ENCODE assay signal across 8 cellular contexts in genomic region chr3:9792405-9793160, GRCh38. TPM values are rescaled to one million over a fixed set of nuclear protein-coding genes. Genes with fewer than 3 reads are reported as not detected.
DNase-seq lines count a peak whose midpoint lies in the region; ATAC-seq and TF ChIP-seq lines count a peak whose summit lies in the region.

TSS of gene ARPC4 (plus strand) at chr3:9793082. CDS start at chr3:9793122, 40 bp downstream.
TSS of gene TADA3 (minus strand) at chr3:9792473. CDS start at chr3:9791466, 1,007 bp downstream.

- peak; percentile 54 to 82 for TF ChIP-seq EP300 in tibial nerve (IDR thresholded peaks at IDR 0.05)

- peak within 1 kb of the TSS; percentile 67 for H3K18ac ChIP-seq in trophoblast cell (ENCODE audit: low read length)

- no CpG with 5 or more reads among the region's 65 CpGs for WGBS in trophoblast cell (ENCODE audit: extremely low coverage, insufficient coverage, insufficient read length)
- 0 to 1% methylated on average over 63 to 65 of the region's 65 CpGs for WGBS in tibial nerve, 2 donors

- H3K14ac ChIP-seq in trophoblast cell (ENCODE audit: low read length): peak within 1 kb of the TSS; percentile 93

- H3K9me3 ChIP-seq in adipocyte (ENCODE audit: control insufficient read depth, low read length) (no peaks in the 10 kb centered on the region), cardiac muscle cell (ENCODE audit: low read depth) (no peaks in the 10 kb centered on the region), trophoblast cell (ENCODE audit: insufficient read depth, low read depth, low read length) (no peaks in the 10 kb centered on the region), tibial nerve (no peaks in the 10 kb centered on the region)

- peak within 1 kb of the TSS; percentile 72 for H3K4me2 ChIP-seq in trophoblast cell (ENCODE audit: low read length)

- TF ChIP-seq CTCF in GM13976 (IDR thresholded peaks at IDR 0.05; ENCODE audit: borderline replicate concordance, control extremely low read depth, extremely low read depth, insufficient read depth, missing control alignments) (no peak), cardiac muscle cell (IDR thresholded peaks at IDR 0.05; ENCODE audit: low read depth, low read length) (no peak), tibial nerve (IDR thresholded peaks at IDR 0.05) (peak in 3 of 5 experiments; percentile 12 to 69 (median 42))

- peak within 1 kb of the TSS; percentile 96 for H2BK5ac ChIP-seq in trophoblast cell (ENCODE audit: low read depth, low read length, poor library complexity)

- peak within 1 kb of the TSS; percentile 99 for H3K9ac ChIP-seq in adipocyte (ENCODE audit: low read length)
- H3K9ac ChIP-seq in trophoblast cell (ENCODE audit: low read length): peak within 1 kb of the TSS; percentile 93

- peak; percentile 79 for ATAC-seq in HG02852 (IDR thresholded peaks at IDR 0.05; ENCODE audit: unreplicated experiment)

- peak within 1 kb of the TSS; percentile 78 for H3K4ac ChIP-seq in trophoblast cell (ENCODE audit: low read depth, low read length)

- H2AK5ac ChIP-seq in trophoblast cell (ENCODE audit: low read length): peak within 1 kb of the TSS; percentile 61

- peaks cover 28% of the 10 kb centered on the region for H3K36me3 ChIP-seq in adipocyte (ENCODE audit: control insufficient read depth, insufficient read depth, low read length, severe bottlenecking)
- peaks cover 6% of the 10 kb centered on the region for H3K36me3 ChIP-seq in cardiac muscle cell
- H3K36me3 ChIP-seq in trophoblast cell (ENCODE audit: control insufficient read depth in 1 of 2, insufficient read depth in 2 of 2, low read length in 2 of 2): peaks cover 16 to 31% of the 10 kb centered on the region in 2 experiments
- H3K36me3 ChIP-seq in tibial nerve: peaks cover 0 to 61% (median 0%) of the 10 kb centered on the region in 3 donors

- H3K79me2 ChIP-seq in trophoblast cell (ENCODE audit: control insufficient read depth, insufficient read depth, low read length, poor library complexity): peaks cover 12% of the 10 kb centered on the region

- peak within 1 kb of the TSS; percentile 45 for H2BK12ac ChIP-seq in trophoblast cell (ENCODE audit: low read length)

- peak within 1 kb of the TSS; percentile 91 for H4K8ac ChIP-seq in trophoblast cell (ENCODE audit: low read depth, low read length)

- H3K4me3 ChIP-seq in adipocyte (ENCODE audit: low read length) (peak within 1 kb of the TSS; percentile 96), cardiac muscle cell (peak within 1 kb of the TSS; percentile 87), trophoblast cell (ENCODE audit: low read depth, low read length) (peak within 1 kb of the TSS; percentile 93), tibial nerve (peak within 1 kb of the TSS; percentile 90 to 99 (median 98))

- in situ Hi-C loops in GM13976 (cut with MboI; ENCODE audit: low sequenced_read_pairs, unreplicated experiment): no loop called here

- H4K12ac ChIP-seq in trophoblast cell (ENCODE audit: low read depth, low read length): peak within 1 kb of the TSS; percentile 92

- H3K4me1 ChIP-seq in adipocyte (ENCODE audit: control insufficient read depth, insufficient read depth, low read length) (peaks cover 14% of the 10 kb centered on the region), cardiac muscle cell (ENCODE audit: low read depth) (peaks cover 13% of the 10 kb centered on the region), trophoblast cell (ENCODE audit: control insufficient read depth in 1 of 2, insufficient read depth in 2 of 2, low read length in 2 of 2) (peaks cover 3% of the 10 kb centered on the region in 2 experiments), tibial nerve (peaks cover 0 to 58% (median 28%) of the 10 kb centered on the region in 4 donors)

- DNase-seq in GM13976 (ENCODE audit: low spot score): peak; percentile 94
- DNase-seq in NCI-H1436 treated with DMSO at 0.1 percent for 48 hours (lab: John Stamatoyannopoulos, UW): peak; percentile 43
- peak; percentile 84 for DNase-seq in T follicular helper cell (ENCODE audit: low read depth)
- peak; percentile 97 for DNase-seq in adipocyte (ENCODE audit: low read depth)
- peak; percentile 95 to 98 for DNase-seq in cardiac muscle cell (ENCODE audit: low read depth in 1 of 2, low spot score in 1 of 2)
- DNase-seq in trophoblast cell: peak; percentile 97 to 98
- DNase-seq in tibial nerve (ENCODE audit: low spot score in 2 of 2): peak; percentile 87 to 88

- peak in 1 of 2 donors; percentile 51 for TF ChIP-seq POLR2A in tibial nerve (IDR thresholded peaks at IDR 0.05)

- H3K27me3 ChIP-seq in adipocyte (replicated peaks; ENCODE audit: control insufficient read depth, insufficient read depth, low read length) (no peaks in the 10 kb centered on the region), cardiac muscle cell (no peaks in the 10 kb centered on the region), trophoblast cell (ENCODE audit: insufficient read depth, low read length) (no peaks in the 10 kb centered on the region), tibial nerve (no peaks in the 10 kb centered on the region)

- H2AFZ ChIP-seq in trophoblast cell (ENCODE audit: insufficient read depth, low read length, poor library complexity): peak within 1 kb of the TSS; percentile 58

- peak within 1 kb of the TSS; percentile 95 for H4K91ac ChIP-seq in trophoblast cell (ENCODE audit: low read depth, low read length)

- peaks cover 14% of the 10 kb centered on the region for H3K79me1 ChIP-seq in trophoblast cell (ENCODE audit: low read length)

- peak within 1 kb of the TSS; percentile 100 for H3K27ac ChIP-seq in cardiac muscle cell
- H3K27ac ChIP-seq in trophoblast cell (ENCODE audit: low read depth, low read length): peak within 1 kb of the TSS; percentile 89
- peak within 1 kb of the TSS; percentile 90 to 99 (median 98) for H3K27ac ChIP-seq in tibial nerve

- no peak within 1 kb of the TSS for H3K23ac ChIP-seq in trophoblast cell (ENCODE audit: low read length)

- peak within 1 kb of the TSS; percentile 87 for H2BK120ac ChIP-seq in trophoblast cell (ENCODE audit: insufficient read depth, low read length, poor library complexity)

RNA-seq across cellular contexts. Expression of gene ARPC4, which starts in this region (rescaled TPM):
- total RNA-seq in cardiac muscle cell (114 and 136 TPM in 2 replicates), tibial nerve (100 to 1,000 TPM in 2 of 4 donors, 10 to 100 TPM in 2; 96.3 to 169 (median 125) TPM)
- polyA plus RNA-seq in cardiac muscle cell: 111 and 138 TPM in 2 replicates
- polyA plus RNA-seq in trophoblast cell (2013): 86.4 and 87.7 TPM in 2 replicates

RNA-seq across cellular contexts. Expression of gene TADA3, which starts in this region (rescaled TPM):
- total RNA-seq in cardiac muscle cell (137 and 141 TPM in 2 replicates), tibial nerve (10 to 100 TPM; 56.1 to 69.0 (median 65.4) TPM)
- polyA plus RNA-seq in cardiac muscle cell: 91.3 and 97.2 TPM in 2 replicates
- polyA plus RNA-seq in trophoblast cell (2013): 56.0 and 56.8 TPM in 2 replicates

Comparison
In these comparisons a context has a peak if more than half of its experiments do, and no peak if none do; other contexts are left out.
1. Peak in every context shown above with its lines: DNase-seq, ATAC-seq, H3K4me3 ChIP-seq and H3K27ac ChIP-seq.
2. DNase-seq: peak in every context shown above with its lines; median percentile 98 in trophoblast cell; 97 in adipocyte; 96 in cardiac muscle cell; 94 in GM13976; 88 in tibial nerve; 84 in T follicular helper cell; 43 in NCI-H1436 treated with DMSO at 0.1 percent for 48 hours.
3. CTCF ChIP-seq: peak in tibial nerve (3 of 5); none in GM13976 (single experiment) and cardiac muscle cell (single experiment).